19 cellular contexts compared by ENCODE assay signal in the genomic region with DNA sequence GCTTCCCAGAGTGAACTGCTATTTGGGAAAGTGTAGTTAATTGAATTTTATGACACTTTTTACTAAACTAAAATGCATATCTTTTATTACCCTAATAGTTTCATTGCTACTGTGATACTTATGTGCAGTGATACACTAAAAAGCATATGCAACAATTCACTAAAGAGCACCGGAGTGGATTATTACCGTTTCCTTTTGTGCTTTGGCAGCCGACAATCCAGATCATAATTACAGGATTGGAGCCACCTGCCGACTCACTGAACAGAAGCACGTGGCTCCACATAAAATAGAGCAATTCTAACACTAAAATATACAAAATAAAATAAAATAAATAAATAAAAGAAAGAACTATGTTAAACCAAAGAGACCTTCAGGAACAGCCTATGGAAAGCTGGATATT.
DNase-seq lines count a peak whose midpoint lies in the region; ATAC-seq and FAIRE-seq lines count a peak whose summit lies in the region.
"Had no signal": no experiment of that assay in that cellular context is flagged by ENCODE, and none has a peak within 500 bp of the region (broad histone marks: within the 10 kb centered on the region; RNA-seq: fewer than 3 reads in every experiment).

No MANE protein-coding gene starts in this region.

- DNase-seq in NCI-H2171 treated with DMSO at 0.1 percent for 48 hours (lab: John Stamatoyannopoulos, UW) (peak; percentile 45), NCI-H2171 (lab: John Stamatoyannopoulos, UW) (no peak), NCI-H1694 treated with DMSO at 0.1 percent for 48 hours (lab: John Stamatoyannopoulos, UW) (peak; percentile 71), NCI-H446 (lab: John Stamatoyannopoulos, UW) (peak; percentile 61)
- DNase-seq: activated CD4-positive, alpha-beta T cell treated with anti-CD3 and anti-CD28 coated beads for 1 hour; activated CD8-positive, alpha-beta memory T cell treated with anti-CD3 and anti-CD28 coated beads for 24 hours; activated naive CD8-positive, alpha-beta T cell treated with anti-CD3 and anti-CD28 coated beads for 36 hours; endodermal cell; HFFc6; stimulated activated CD4-positive, alpha-beta T cell treated with anti-CD3 and anti-CD28 coated beads, Interleukin-4, amount 100 ng/mL, for 24 hours had no signal

- ATAC-seq in GM21723 (IDR thresholded peaks at IDR 0.05; ENCODE audit: unreplicated experiment) (no peak), HG02571 (IDR thresholded peaks at IDR 0.05; ENCODE audit: unreplicated experiment) (no peak), HG02852 (IDR thresholded peaks at IDR 0.05; ENCODE audit: unreplicated experiment) (no peak)
- ATAC-seq: psoas muscle, SK-N-SH treated with all-trans-retinoic acid at 6 μM for 48 hours had no signal

- peak; percentile 33 for FAIRE-seq in islet of Langerhans (lab: Jason Lieb, UNC)
- FAIRE-seq: A204.1, colon, urothelium cell line had no signal
